Comparison of ENCODE assay signal across 7 cellular contexts in the genomic region with DNA sequence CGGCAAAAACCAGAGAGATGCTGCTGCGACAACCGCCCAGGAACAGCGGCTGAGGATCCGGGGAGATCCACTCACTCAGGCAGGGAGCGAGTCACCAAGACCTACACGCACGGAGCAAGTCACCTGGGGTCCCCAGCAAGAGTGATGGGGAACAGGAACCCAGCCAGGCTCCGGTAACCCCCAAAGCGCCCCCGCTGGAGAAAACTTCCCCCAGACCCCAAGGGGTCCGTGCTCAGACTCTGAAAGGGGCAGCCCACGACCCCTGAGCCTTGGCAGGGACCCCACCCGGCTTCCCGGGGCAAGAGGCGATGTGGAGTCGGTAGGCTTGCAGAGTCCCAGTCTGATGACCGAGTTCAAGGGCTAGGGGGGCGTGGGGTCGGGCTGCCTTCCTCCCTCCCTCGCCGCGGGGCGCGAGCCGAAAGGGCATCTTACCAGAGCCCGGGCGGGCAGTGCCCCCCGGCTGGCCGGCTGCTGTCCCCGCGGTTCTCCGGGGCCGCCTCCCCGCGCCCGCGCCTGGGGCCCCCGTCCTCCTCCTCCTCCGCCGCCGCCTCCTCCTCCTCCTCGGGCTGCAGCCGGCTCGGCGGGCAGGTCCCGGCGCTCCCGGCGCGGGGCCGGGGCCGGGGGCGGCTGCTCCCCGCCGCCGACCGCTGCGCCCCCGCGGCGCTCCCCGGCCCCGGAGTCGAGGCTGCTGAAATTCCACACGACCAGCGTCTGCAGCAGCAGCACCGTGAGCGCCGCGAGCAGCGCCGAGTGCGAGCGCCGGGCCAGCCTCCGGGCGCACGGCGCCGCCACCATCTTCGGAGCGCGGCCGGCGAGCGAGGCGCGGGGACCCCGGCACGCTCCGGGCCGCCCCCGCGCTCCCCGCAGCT. TPM values are rescaled to one million over a fixed set of nuclear protein-coding genes. Genes with fewer than 3 reads are reported as not detected.
A peak's percentile ranks its signal among the peaks of the same experiment; 100 is the strongest.
DNase-seq lines count a peak whose midpoint lies in the region; ATAC-seq and TF ChIP-seq lines count a peak whose summit lies in the region.

No MANE protein-coding gene starts in this region.

- no peak for TF ChIP-seq POLR2A in uterus (IDR thresholded peaks at IDR 0.05)

- no peaks in the 10 kb centered on the region for H3K9me3 Mint-ChIP-seq in effector memory CD8-positive, alpha-beta T cell
- no peaks in the 10 kb centered on the region for H3K9me3 Mint-ChIP-seq in naive B cell

- no peaks in the 10 kb centered on the region for H3K4me1 ChIP-seq in uterus

- H3K36me3 ChIP-seq in uterus = no peaks in the 10 kb centered on the region

- H3K4me3 ChIP-seq in HFF-Myc (replicated peaks; ENCODE audit: low read depth, low read length) = peak overlapping the region; percentile 60
- H3K4me3 ChIP-seq in uterus = peak overlapping the region; percentile 54 to 66

- H3K27me3 Mint-ChIP-seq in effector memory CD8-positive, alpha-beta T cell = no peaks in the 10 kb centered on the region
- no peaks in the 10 kb centered on the region for H3K27me3 Mint-ChIP-seq in naive B cell

- peak; percentile 56 for ATAC-seq in effector memory CD8-positive, alpha-beta T cell (replicated peaks)
- ATAC-seq in naive B cell (ENCODE audit: low read depth in 2 of 2) (peak; percentile 59 to 65), GM18861 (IDR thresholded peaks at IDR 0.05; ENCODE audit: unreplicated experiment) (no peak)

- TF ChIP-seq CTCF in HFF-Myc (IDR thresholded peaks at IDR 0.05; ENCODE audit: low read depth, low read length, missing control alignments) (no peak), uterus (IDR thresholded peaks at IDR 0.05) (no peak)

- no peaks in the 10 kb centered on the region for H3K27me3 ChIP-seq in uterus

- peak overlapping the region; percentile 88 to 98 for H3K27ac ChIP-seq in uterus

- H3K4me3 Mint-ChIP-seq in effector memory CD8-positive, alpha-beta T cell = peak overlapping the region; percentile 81 to 87
- peak overlapping the region; percentile 90 to 100 (median 96) for H3K4me3 Mint-ChIP-seq in naive B cell

- DNase-seq in HFF-Myc (ENCODE audit: extremely low read depth, low read depth) = no peak
- DNase-seq in activated CD4-positive, CD25-positive, alpha-beta regulatory T cell treated with anti-CD3 and anti-CD28 coated beads, Interleukin-2, amount 50 U/mL, for 72 hours = peak; percentile 42
- peak in 2 of 3 experiments; percentile 14 to 37 for DNase-seq in effector memory CD8-positive, alpha-beta T cell
- peak; percentile 58 for DNase-seq in naive B cell
- DNase-seq in uterus = peak; percentile 41
- DNase-seq in iPS-NIHi11 (ENCODE audit: low spot score) = no peak

- H3K27ac Mint-ChIP-seq in effector memory CD8-positive, alpha-beta T cell = peak overlapping the region; percentile 83 to 90
- H3K27ac Mint-ChIP-seq in naive B cell = peak overlapping the region; percentile 89 to 95 (median 90)

- intact Hi-C loops in uterus (cut with DNase I; ENCODE audit: low total_unique reads) = no loop called here

- H3K4me1 Mint-ChIP-seq in effector memory CD8-positive, alpha-beta T cell (ENCODE audit: low read depth in 2 of 2) = peaks cover 43 to 51% of the 10 kb centered on the region in 2 donors
- H3K4me1 Mint-ChIP-seq in naive B cell = peaks cover 57 to 72% (median 65%) of the 10 kb centered on the region in 3 donors

- peaks cover 20% of the 10 kb centered on the region for H3K36me3 Mint-ChIP-seq in effector memory CD8-positive, alpha-beta T cell (ENCODE audit: insufficient read depth)
- H3K36me3 Mint-ChIP-seq in naive B cell = peaks cover 0 to 11% of the 10 kb centered on the region in 2 donors

- no peaks in the 10 kb centered on the region for H3K9me3 ChIP-seq in uterus

RNA-seq across cellular contexts. Expression of a gene that starts 0.5 kb away (rescaled TPM):
- 1 to 10 TPM; 1.7 to 8.7 (median 3.9) TPM for polyA plus RNA-seq in naive B cell (ENCODE audit: low read depth in 6 of 6)
- 10 to 100 TPM in 2 of 4 donors, 1 to 10 TPM in 2; 1.5 to 42.2 (median 15.7) TPM for total RNA-seq in uterus

Comparison
In these comparisons a context has a peak if more than half of its experiments do, and no peak if none do; other contexts are left out.
1. DNase-seq: peak in activated CD4-positive, CD25-positive, alpha-beta regulatory T cell treated with anti-CD3 and anti-CD28 coated beads, Interleukin-2, amount 50 U/mL, for 72 hours (single experiment), effector memory CD8-positive, alpha-beta T cell (2 of 3), naive B cell (single experiment) and uterus (2 of 2); none in HFF-Myc (single experiment) and iPS-NIHi11 (single experiment).